Comparison of ENCODE assay signal across 26 cellular contexts in genomic region chr3:114847564-114847963, GRCh38.
DNase-seq lines count a peak whose midpoint lies in the region; ATAC-seq and TF ChIP-seq lines count a peak whose summit lies in the region.
"Had no signal": no experiment of that assay in that cellular context is flagged by ENCODE, and none has a peak within 500 bp of the region (broad histone marks: within the 10 kb centered on the region; RNA-seq: fewer than 3 reads in every experiment).

No MANE protein-coding gene starts in this region.

- no peak for TF ChIP-seq CTCF in IMR-90 (conservative IDR thresholded peaks at IDR 0.05; ENCODE audit: low read depth, low read length)
- TF ChIP-seq CTCF in right lobe of liver (IDR thresholded peaks at IDR 0.05), result no peak

- H2BK20ac ChIP-seq in IMR-90 (ENCODE audit: low read depth, low read length), result peak overlapping the region; percentile 47; the same call in 1 of the 2 replicates

- CTCF ChIA-PET in IMR-90 (lab: Yijun Ruan, JAX), result interaction anchor here (0.7 to 1.4 kb wide), 2 partner anchors 11 to 21 kb away, joined by 3 read pairs; no protein-coding TSS in a partner anchor

- peaks cover 11% of the 10 kb centered on the region for H3K9me1 ChIP-seq in IMR-90 (ENCODE audit: insufficient read depth, low read length)

- H3K18ac ChIP-seq in IMR-90 (ENCODE audit: low read depth, low read length), result no peak overlapping the region; the same call in 1 of the 2 replicates
- H3K18ac ChIP-seq in mesendoderm (ENCODE audit: low read length), result no peak overlapping the region

- no CpG with 5 or more reads among the region's 2 CpGs for WGBS in IMR-90 (ENCODE audit: extremely low coverage in 2 of 2, insufficient read length in 1 of 2), 2 experiments
- WGBS in right lobe of liver (ENCODE audit: insufficient coverage, low coverage, low lambda C conversion rate, missing lambda C conversion rate), result 20% methylated on average over 2 of the region's 2 CpGs
- WGBS in mesendoderm (ENCODE audit: extremely low coverage, insufficient coverage, low lambda C conversion rate), result no CpG with 5 or more reads among the region's 2 CpGs

- H3K9me3 ChIP-seq in IMR-90 (ENCODE audit: control insufficient read depth, insufficient read depth, low read length), result no peaks in the 10 kb centered on the region
- no peaks in the 10 kb centered on the region for H3K9me3 ChIP-seq in right lobe of liver
- H3K9me3 ChIP-seq: MG63, uterus had no signal

- no peak overlapping the region for H3K4me2 ChIP-seq in IMR-90 (ENCODE audit: low read depth, low read length)
- H3K4me2 ChIP-seq in mesendoderm (ENCODE audit: low read length), result no peak overlapping the region
- H3K4me2 ChIP-seq: neural progenitor cell had no signal

- H4K91ac ChIP-seq in IMR-90 (ENCODE audit: insufficient read depth, low read depth, low read length), result no peak overlapping the region

- no peak overlapping the region for H2AFZ ChIP-seq in IMR-90 (replicated peaks; ENCODE audit: low read length, poor library complexity)
- H2AFZ ChIP-seq: neural progenitor cell had no signal

- no peaks in the 10 kb centered on the region for H4K20me1 ChIP-seq in IMR-90 (ENCODE audit: insufficient read depth, low read length)

- BruUV-seq in IMR-90 (replicated peaks; lab: Mats Ljungman, UMichigan), result no TSS peak

- dilution Hi-C loops in IMR-90 (cut with HindIII; ENCODE audit: low sequenced_read_pairs, unreplicated experiment), result no loop called here

- H3K56ac ChIP-seq in IMR-90 (ENCODE audit: extremely low read depth, insufficient read depth, low read length) (no peak overlapping the region), mesendoderm (ENCODE audit: low read length) (no peak overlapping the region)

- intact Hi-C loops in IMR-90 (cut with micrococcal nuclease), result no loop called here
- intact Hi-C loops in right lobe of liver (cut with DNase I), result no loop called here
- intact Hi-C loops in posterior vena cava (cut with DNase I), result no loop called here

- H3K79me2 ChIP-seq in mesendoderm (ENCODE audit: control insufficient read depth, insufficient read depth, low read length), result no peaks in the 10 kb centered on the region

- H3K4ac ChIP-seq in IMR-90 (ENCODE audit: low read depth, low read length) (no peak overlapping the region), mesendoderm (ENCODE audit: low read depth, low read length) (no peak overlapping the region)

- H3K27me3 ChIP-seq in IMR-90 (ENCODE audit: control insufficient read depth, insufficient read depth, low read length) (no peaks in the 10 kb centered on the region), right lobe of liver (no peaks in the 10 kb centered on the region), mesendoderm (ENCODE audit: insufficient read depth, low read length, poor library complexity) (no peaks in the 10 kb centered on the region)
- H3K27me3 ChIP-seq: MG63, neural progenitor cell, uterus had no signal

- H3K4me1 ChIP-seq in IMR-90 (ENCODE audit: control insufficient read depth, insufficient read depth, low read length) (peaks cover 14% of the 10 kb centered on the region), right lobe of liver (peaks cover 0 to 42% (median 16%) of the 10 kb centered on the region in 4 donors), mesendoderm (ENCODE audit: control insufficient read depth, low read depth, low read length) (no peaks in the 10 kb centered on the region)
- H3K4me1 ChIP-seq: neural progenitor cell, uterus had no signal

- no peak overlapping the region for H2AK9ac ChIP-seq in IMR-90 (replicated peaks; ENCODE audit: low read depth, low read length, poor library complexity)

- no peak overlapping the region; the same call in 2 of the 3 replicates for H2BK15ac ChIP-seq in IMR-90 (ENCODE audit: low read depth, low read length)
- no peak overlapping the region for H2BK15ac ChIP-seq in mesendoderm (replicated peaks; ENCODE audit: low read depth)

- H4K8ac ChIP-seq in IMR-90 (ENCODE audit: low read depth in 2 of 2, low read length in 2 of 2), result 0 out of 4 replicates have a peak overlapping the region, but pooled peaks of 1 of the 2 experiments have one; percentile 11
- no peak overlapping the region for H4K8ac ChIP-seq in mesendoderm (ENCODE audit: low read depth, low read length)

- POLR2A ChIA-PET in IMR-90 (lab: Charles Lee; ENCODE audit: unreplicated experiment), result interaction anchor here (0.6 kb wide), 1 partner anchor 11 kb away, joined by 3 read pairs; no protein-coding TSS in a partner anchor

- ATAC-seq in IMR-90 (ENCODE audit: low read depth) (no peak), right lobe of liver (peak; percentile 81 to 93 (median 86))
- ATAC-seq: activated CD4-positive, CD25-positive, alpha-beta regulatory T cell treated with anti-CD3 and anti-CD28 coated beads, Interleukin-2, amount 50 U/mL, for 24 hours; activated CD8-positive, alpha-beta memory T cell treated with anti-CD3 and anti-CD28 coated beads, Interleukin-2, amount 10 ng/mL, durations not matched to agents 7 days and 5 days; activated T-cell treated with anti-CD3 and anti-CD28 coated beads, Interleukin-2, amount 50 U/mL, for 4 hours had no signal

- H3K79me1 ChIP-seq in IMR-90 (ENCODE audit: low read depth in 1 of 2, low read length in 2 of 2) (0 out of 4 replicates have a peak, but pooled peaks cover 0 to 4% of the 10 kb centered on the region in 2 experiments), mesendoderm (ENCODE audit: low read length) (no peaks in the 10 kb centered on the region)

- H3K27ac ChIP-seq in IMR-90 (ENCODE audit: insufficient read depth, low read length) (no peak overlapping the region), caudate nucleus (ENCODE audit: low read depth, low read length) (peak overlapping the region; percentile 98), right lobe of liver (peak overlapping the region; percentile 29 to 91 (median 80)), temporal lobe (ENCODE audit: low read depth, low read length) (peak overlapping the region; percentile 99), mesendoderm (ENCODE audit: low read depth, low read length) (no peak overlapping the region)
- H3K27ac ChIP-seq: neural progenitor cell, uterus had no signal

- in situ Hi-C loops in IMR-90 (cut with MboI; ENCODE audit: low sequenced_read_pairs), result loop anchor here (25.0 kb wide), 2 partner anchors 840 to 965 kb away; no protein-coding TSS in a partner anchor

- peak overlapping the region; percentile 7; the same call in 1 of the 2 replicates for H4K5ac ChIP-seq in IMR-90 (ENCODE audit: low read depth, low read length)
- no peak overlapping the region for H4K5ac ChIP-seq in mesendoderm (ENCODE audit: low read length)

- no peak for DNase-seq in IMR-90
- DNase-seq in caudate nucleus (lab: John Stamatoyannopoulos, UW), result no peak
- DNase-seq in right lobe of liver, result peak in 1 of 3 donors; percentile 74
- no peak for DNase-seq in D341Med (ENCODE audit: low spot score)
- DNase-seq in posterior vena cava (ENCODE audit: low spot score), result no peak
- DNase-seq in mesendoderm, result no peak
- DNase-seq: activated CD4-positive, alpha-beta T cell treated with anti-CD3 and anti-CD28 coated beads, Interleukin-2, amount 50 U/mL, for 4 hours; activated CD8-positive, alpha-beta memory T cell treated with anti-CD3 and anti-CD28 coated beads, Interleukin-2, amount 10 ng/mL, durations not matched to agents 7 days and 5 days; activated gamma-delta T cell treated with Interleukin-2 at 50 U/mL for 16 hours; activated T-cell treated with anti-CD3 and anti-CD28 coated beads, Interleukin-2, amount 50 U/mL, for 4 hours; CD8-positive, alpha-beta memory T cell; central memory CD4-positive, alpha-beta T cell; dermis blood vessel endothelial cell; EL; foreskin melanocyte; GOT3; kidney glomerular epithelial cell; MG63; NCI-H1105; NCI-H1930; NCI-H524 treated with DMSO at 0.1 percent for 48 hours; stimulated activated CD4-positive, alpha-beta T cell treated with anti-CD3 and anti-CD28 coated beads, Interleukin-4, amount 100 ng/mL, for 4 hours; uterus had no signal

- H2BK120ac ChIP-seq in IMR-90 (ENCODE audit: low read depth, low read length), result peak overlapping the region; percentile 45; the same call in 1 of the 2 replicates
- no peak overlapping the region for H2BK120ac ChIP-seq in mesendoderm (ENCODE audit: low read depth, low read length)

- H3K9ac ChIP-seq in IMR-90 (ENCODE audit: low read depth, low read length) (no peak overlapping the region), mesendoderm (ENCODE audit: low read length) (no peak overlapping the region)
- H3K9ac ChIP-seq: neural progenitor cell had no signal

- H3K23ac ChIP-seq in IMR-90 (ENCODE audit: low read depth, low read length) (peak overlapping the region; percentile 41; the same call in 1 of the 2 replicates), mesendoderm (ENCODE audit: low read length) (no peak overlapping the region)

- no peak overlapping the region for H3K14ac ChIP-seq in IMR-90 (replicated peaks; ENCODE audit: low read depth, low read length)

- H3K36me3 ChIP-seq in IMR-90 (ENCODE audit: control insufficient read depth, insufficient read depth, low read length) (no peaks in the 10 kb centered on the region), right lobe of liver (no peaks in the 10 kb centered on the region), mesendoderm (ENCODE audit: control insufficient read depth, insufficient read depth, low read length) (no peaks in the 10 kb centered on the region)
- H3K36me3 ChIP-seq: MG63, neural progenitor cell, uterus had no signal

- H2AK5ac ChIP-seq in IMR-90 (ENCODE audit: low read depth, low read length) (no peak overlapping the region), mesendoderm (ENCODE audit: low read length) (no peak overlapping the region)

- TF ChIP-seq POLR2A in IMR-90 (IDR thresholded peaks at IDR 0.05; ENCODE audit: low read depth, low read length), result no peak
- TF ChIP-seq POLR2A in right lobe of liver (IDR thresholded peaks at IDR 0.05), result no peak

- TF ChIP-seq RAD21 in IMR-90 (IDR thresholded peaks at IDR 0.05; ENCODE audit: low read length), result no peak

- H3K4me3 ChIP-seq in IMR-90 (ENCODE audit: insufficient read depth, low read depth, low read length) (no peak overlapping the region), right lobe of liver (peak overlapping the region in 2 of 3 donors; percentile 15 to 23), mesendoderm (ENCODE audit: low read length) (no peak overlapping the region)
- H3K4me3 ChIP-seq: MG63, neural progenitor cell, uterus had no signal

- peak overlapping the region; percentile 22 for H2BK5ac ChIP-seq in IMR-90 (ENCODE audit: low read depth, low read length, poor library complexity, severe bottlenecking)
- no peak overlapping the region for H2BK5ac ChIP-seq in mesendoderm (ENCODE audit: low read length)

TF ChIP-seq in IMR-90, 13 proteins besides CTCF, POLR2A, EP300 and RAD21:
- TF ChIP-seq CEBPB (IDR thresholded peaks at IDR 0.05; ENCODE audit: low read depth, low read length) (peak; percentile 22; the same call in 1 of the 2 replicates), MAFK (IDR thresholded peaks at IDR 0.05; ENCODE audit: low read depth, low read length) (no peak)

Comparison
In these comparisons a context has a peak if more than half of its experiments do, and no peak if none do; other contexts are left out.
1. H3K27ac ChIP-seq: peak in caudate nucleus (single experiment), right lobe of liver (3 of 3) and temporal lobe (single experiment); none in IMR-90 (single experiment) and mesendoderm (single experiment).
2. H3K4me3 ChIP-seq: peak in right lobe of liver (2 of 3); none in IMR-90 (single experiment) and mesendoderm (single experiment).